In the genomic region with DNA sequence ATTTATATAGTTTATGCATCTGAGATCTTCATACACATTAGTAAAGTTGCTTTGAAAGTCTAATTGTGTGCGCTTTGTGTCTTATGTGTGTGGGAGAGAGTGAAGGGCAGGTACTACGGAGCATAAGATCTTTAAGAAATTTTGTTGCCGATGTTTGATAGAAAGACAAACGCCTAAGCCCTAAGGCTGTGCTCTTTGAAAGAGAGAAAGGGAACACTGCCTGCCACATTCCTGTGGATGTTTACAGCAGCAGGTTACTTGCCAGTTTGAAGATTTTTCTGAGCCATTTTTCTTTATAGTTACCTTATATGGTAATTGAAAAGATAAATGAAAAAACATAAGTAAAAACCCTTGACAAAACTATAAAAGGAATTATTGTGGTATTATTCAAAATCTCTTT, we compare ENCODE assay signal across 23 cellular contexts.
"Had no signal": no experiment of that assay in that cellular context is flagged by ENCODE, and none has a peak within 500 bp of the region (broad histone marks: within the 10 kb centered on the region; RNA-seq: fewer than 3 reads in every experiment).

No MANE protein-coding gene starts in this region.

- H3K9me3 ChIP-seq: heart left ventricle, left ventricle myocardium inferior, ovary, right lobe of liver, vagina had no signal

- H3K4me3 ChIP-seq: dorsolateral prefrontal cortex, heart left ventricle, left ventricle myocardium inferior, ovary, right lobe of liver, smooth muscle cell, vagina had no signal

- H3K27ac Mint-ChIP-seq: activated CD4-positive, alpha-beta memory T cell treated with anti-CD3 and anti-CD28 coated beads, Interleukin-2, amount 10 ng/mL, durations not matched to agents 7 days and 5 days; activated naive CD8-positive, alpha-beta T cell treated with anti-CD3 and anti-CD28 coated beads for 36 hours; activated T-helper 17 cell treated with anti-CD3 and anti-CD28 coated beads, Interleukin-2, amount 50 U/mL, for 72 hours; stimulated activated memory B cell treated with anti-CD40 and anti-IgM and Interleukin-4, amounts not matched to agents 10 μg/mL and 1 μg/mL and 100 μg/mL, for 72 hours; T-cell had no signal

- H3K4me1 Mint-ChIP-seq: activated CD4-positive, alpha-beta memory T cell treated with anti-CD3 and anti-CD28 coated beads, Interleukin-2, amount 10 ng/mL, durations not matched to agents 7 days and 5 days; activated T-helper 17 cell treated with anti-CD3 and anti-CD28 coated beads, Interleukin-2, amount 50 U/mL, for 72 hours; stimulated activated memory B cell treated with anti-CD40 and anti-IgM and Interleukin-4, amounts not matched to agents 10 μg/mL and 1 μg/mL and 100 μg/mL, for 72 hours had no signal

- H3K4me3 Mint-ChIP-seq: activated CD4-positive, alpha-beta memory T cell treated with anti-CD3 and anti-CD28 coated beads, Interleukin-2, amount 10 ng/mL, durations not matched to agents 7 days and 5 days; activated naive CD8-positive, alpha-beta T cell treated with anti-CD3 and anti-CD28 coated beads for 36 hours; activated T-helper 17 cell treated with anti-CD3 and anti-CD28 coated beads, Interleukin-2, amount 50 U/mL, for 72 hours; neural crest cell; stimulated activated memory B cell treated with anti-CD40 and anti-IgM and Interleukin-4, amounts not matched to agents 10 μg/mL and 1 μg/mL and 100 μg/mL, for 72 hours; T-cell had no signal

- H3K27me3 ChIP-seq: dorsolateral prefrontal cortex, heart left ventricle, ovary, right lobe of liver, vagina had no signal

- H3K27me3 Mint-ChIP-seq: activated CD4-positive, alpha-beta memory T cell treated with anti-CD3 and anti-CD28 coated beads, Interleukin-2, amount 10 ng/mL, durations not matched to agents 7 days and 5 days; activated naive CD8-positive, alpha-beta T cell treated with anti-CD3 and anti-CD28 coated beads for 36 hours; activated T-helper 17 cell treated with anti-CD3 and anti-CD28 coated beads, Interleukin-2, amount 50 U/mL, for 72 hours; brain; stimulated activated memory B cell treated with anti-CD40 and anti-IgM and Interleukin-4, amounts not matched to agents 10 μg/mL and 1 μg/mL and 100 μg/mL, for 72 hours; T-cell had no signal

- H3K27ac ChIP-seq: dorsolateral prefrontal cortex, left ventricle myocardium inferior, ovary, right lobe of liver, vagina had no signal

- DNase-seq: activated CD4-positive, alpha-beta memory T cell treated with anti-CD3 and anti-CD28 coated beads, Interleukin-2, amount 10 ng/mL, durations not matched to agents 7 days and 5 days; activated CD4-positive, alpha-beta T cell treated with anti-CD3 and anti-CD28 coated beads for 48 hours; activated CD4-positive, CD25-positive, alpha-beta regulatory T cell; activated naive CD4-positive, alpha-beta T cell; activated naive CD8-positive, alpha-beta T cell treated with anti-CD3 and anti-CD28 coated beads for 36 hours; activated T-cell treated with anti-CD3 and anti-CD28 coated beads, Interleukin-2, amount 50 U/mL, for 1 hour; amniotic stem cell; caudate nucleus; dorsolateral prefrontal cortex; heart left ventricle; kidney glomerular epithelial cell; left ventricle myocardium inferior; mammary epithelial cell; ovary; right lobe of liver; stimulated activated CD4-positive, alpha-beta T cell treated with anti-CD3 and anti-CD28 coated beads, Interleukin-4, amount 100 ng/mL, for 4 hours; T-cell had no signal

- H3K36me3 ChIP-seq: ovary had no signal

- H3K9me3 Mint-ChIP-seq: activated CD4-positive, alpha-beta memory T cell treated with anti-CD3 and anti-CD28 coated beads, Interleukin-2, amount 10 ng/mL, durations not matched to agents 7 days and 5 days; activated naive CD8-positive, alpha-beta T cell treated with anti-CD3 and anti-CD28 coated beads for 36 hours; activated T-helper 17 cell treated with anti-CD3 and anti-CD28 coated beads, Interleukin-2, amount 50 U/mL, for 72 hours; brain; neural crest cell; stimulated activated memory B cell treated with anti-CD40 and anti-IgM and Interleukin-4, amounts not matched to agents 10 μg/mL and 1 μg/mL and 100 μg/mL, for 72 hours; T-cell had no signal

- ATAC-seq: activated T-helper 17 cell treated with anti-CD3 and anti-CD28 coated beads, Interleukin-2, amount 50 U/mL, for 72 hours; heart left ventricle; right lobe of liver; stimulated activated memory B cell treated with anti-CD40 and anti-IgM and Interleukin-4, amounts not matched to agents 10 μg/mL and 1 μg/mL and 100 μg/mL, for 72 hours; T-cell had no signal

- H3K4me1 ChIP-seq: heart left ventricle, left ventricle myocardium inferior, right lobe of liver, vagina had no signal
